ENCODE assay signal across 35 cellular contexts in genomic region chr7:83786858-83787257, GRCh38.
"Had no signal": no experiment of that assay in that cellular context is flagged by ENCODE, and none has a peak within 500 bp of the region (broad histone marks: within the 10 kb centered on the region; RNA-seq: fewer than 3 reads in every experiment).

No MANE protein-coding gene starts in this region.

- H3K4me3 Mint-ChIP-seq: activated CD4-positive, alpha-beta memory T cell treated with anti-CD3 and anti-CD28 coated beads, Interleukin-2, amount 10 ng/mL, durations not matched to agents 7 days and 5 days; activated CD4-positive, alpha-beta T cell treated with anti-CD3 and anti-CD28 coated beads, Interleukin-2, amount 10 ng/mL, durations not matched to agents 7 days and 5 days; activated naive CD4-positive, alpha-beta T cell treated with anti-CD3 and anti-CD28 coated beads, Interleukin-2, amount 10 ng/mL, durations not matched to agents 7 days and 5 days; activated naive CD8-positive, alpha-beta T cell treated with anti-CD3 and anti-CD28 coated beads, Interleukin-2, amount 10 ng/mL, durations not matched to agents 7 days and 5 days; activated T-cell treated with anti-CD3 and anti-CD28 coated beads, Interleukin-2, amount 50 U/mL, for 24 hours; activated T-cell treated with anti-CD3 and anti-CD28 coated beads, Interleukin-2, amount 50 U/mL, for 72 hours; brain; dendritic cell treated with granulocyte-macrophage colony-stimulating factor and Interleukin-4, amounts not matched to agents 40 ng/mL and 50 ng/mL, for 4 days; endodermal cell; T-helper 17 cell; T-helper 2 cell treated with Interferon-gamma antibody and Interleukin-4, amounts not matched to agents 5 μg/mL and 100 μg/mL, for 36 hours had no signal

- H3K4me1 ChIP-seq: ascending aorta, breast epithelium, esophagus muscularis mucosa, foreskin keratinocyte, gastrocnemius medialis, heart left ventricle had no signal

- ATAC-seq: activated naive CD4-positive, alpha-beta T cell treated with anti-CD3 and anti-CD28 coated beads, Interleukin-2, amount 50 U/mL, for 72 hours; activated T-cell treated with anti-CD3 and anti-CD28 coated beads, Interleukin-2, amount 50 U/mL, for 72 hours; foreskin keratinocyte; gastrocnemius medialis; heart left ventricle; T-helper 17 cell had no signal

- DNase-seq: activated CD4-positive, alpha-beta memory T cell treated with anti-CD3 and anti-CD28 coated beads, Interleukin-2, amount 10 ng/mL, durations not matched to agents 7 days and 5 days; activated CD4-positive, alpha-beta T cell treated with anti-CD3 and anti-CD28 coated beads for 4 hours; activated CD4-positive, alpha-beta T cell treated with anti-CD3 and anti-CD28 coated beads, Interleukin-2, amount 10 ng/mL, durations not matched to agents 7 days and 5 days; activated CD4-positive, alpha-beta T cell treated with anti-CD3 and anti-CD28 coated beads, Interleukin-2, amount 50 U/mL, for 4 hours; activated CD4-positive, CD25-positive, alpha-beta regulatory T cell; activated CD4-positive, CD25-positive, alpha-beta regulatory T cell treated with anti-CD3 and anti-CD28 coated beads, Interleukin-2, amount 50 U/mL, for 72 hours; activated CD8-positive, alpha-beta memory T cell treated with anti-CD3 and anti-CD28 coated beads, Interleukin-2, amount 50 U/mL, for 48 hours; activated gamma-delta T cell; activated naive CD4-positive, alpha-beta T cell; activated naive CD4-positive, alpha-beta T cell treated with anti-CD3 and anti-CD28 coated beads, Interleukin-2, amount 10 ng/mL, durations not matched to agents 7 days and 5 days; activated naive CD8-positive, alpha-beta T cell treated with anti-CD3 and anti-CD28 coated beads, Interleukin-2, amount 10 ng/mL, durations not matched to agents 7 days and 5 days; activated T-cell treated with anti-CD3 and anti-CD28 coated beads for 4 hours; activated T-cell treated with anti-CD3 and anti-CD28 coated beads, Interleukin-2, amount 50 U/mL, for 24 hours; activated T-cell treated with anti-CD3 and anti-CD28 coated beads, Interleukin-2, amount 50 U/mL, for 72 hours; central memory CD4-positive, alpha-beta T cell; cerebellar nuclear complex; dorsolateral prefrontal cortex; effector memory CD4-positive, alpha-beta T cell; endodermal cell; foreskin keratinocyte; gastrocnemius medialis; glutamatergic neuron; heart left ventricle; T-helper 1 cell; T-helper 17 cell; T1000 had no signal

- H3K4me3 ChIP-seq: ascending aorta, breast epithelium, cardiac muscle cell, coronary artery, dorsolateral prefrontal cortex, esophagus muscularis mucosa, gastrocnemius medialis, heart left ventricle had no signal

- H3K36me3 Mint-ChIP-seq: activated naive CD4-positive, alpha-beta T cell treated with anti-CD3 and anti-CD28 coated beads, Interleukin-2, amount 10 ng/mL, durations not matched to agents 7 days and 5 days; activated naive CD4-positive, alpha-beta T cell treated with anti-CD3 and anti-CD28 coated beads, Interleukin-2, amount 50 U/mL, for 72 hours; activated naive CD8-positive, alpha-beta T cell treated with anti-CD3 and anti-CD28 coated beads, Interleukin-2, amount 10 ng/mL, durations not matched to agents 7 days and 5 days; brain had no signal

- H3K27ac Mint-ChIP-seq: activated CD4-positive, alpha-beta memory T cell treated with anti-CD3 and anti-CD28 coated beads, Interleukin-2, amount 10 ng/mL, durations not matched to agents 7 days and 5 days; activated CD4-positive, alpha-beta T cell treated with anti-CD3 and anti-CD28 coated beads, Interleukin-2, amount 10 ng/mL, durations not matched to agents 7 days and 5 days; activated naive CD4-positive, alpha-beta T cell treated with anti-CD3 and anti-CD28 coated beads, Interleukin-2, amount 10 ng/mL, durations not matched to agents 7 days and 5 days; activated naive CD4-positive, alpha-beta T cell treated with anti-CD3 and anti-CD28 coated beads, Interleukin-2, amount 50 U/mL, for 72 hours; activated naive CD8-positive, alpha-beta T cell treated with anti-CD3 and anti-CD28 coated beads, Interleukin-2, amount 10 ng/mL, durations not matched to agents 7 days and 5 days; activated T-cell treated with anti-CD3 and anti-CD28 coated beads, Interleukin-2, amount 50 U/mL, for 24 hours; activated T-cell treated with anti-CD3 and anti-CD28 coated beads, Interleukin-2, amount 50 U/mL, for 72 hours; brain; dendritic cell treated with granulocyte-macrophage colony-stimulating factor and Interleukin-4, amounts not matched to agents 40 ng/mL and 50 ng/mL, for 4 days; endodermal cell; T-helper 17 cell; T-helper 2 cell treated with Interferon-gamma antibody and Interleukin-4, amounts not matched to agents 5 μg/mL and 100 μg/mL, for 36 hours had no signal

- H3K27ac ChIP-seq: ascending aorta, breast epithelium, cardiac muscle cell, coronary artery, dorsolateral prefrontal cortex, esophagus muscularis mucosa, foreskin keratinocyte, gastrocnemius medialis, heart left ventricle had no signal

- H3K27me3 Mint-ChIP-seq: activated CD4-positive, alpha-beta memory T cell treated with anti-CD3 and anti-CD28 coated beads, Interleukin-2, amount 10 ng/mL, durations not matched to agents 7 days and 5 days; activated CD4-positive, alpha-beta T cell treated with anti-CD3 and anti-CD28 coated beads, Interleukin-2, amount 10 ng/mL, durations not matched to agents 7 days and 5 days; activated naive CD4-positive, alpha-beta T cell treated with anti-CD3 and anti-CD28 coated beads, Interleukin-2, amount 10 ng/mL, durations not matched to agents 7 days and 5 days; activated naive CD8-positive, alpha-beta T cell treated with anti-CD3 and anti-CD28 coated beads, Interleukin-2, amount 10 ng/mL, durations not matched to agents 7 days and 5 days; activated T-cell treated with anti-CD3 and anti-CD28 coated beads, Interleukin-2, amount 50 U/mL, for 24 hours; brain; dendritic cell treated with granulocyte-macrophage colony-stimulating factor and Interleukin-4, amounts not matched to agents 40 ng/mL and 50 ng/mL, for 4 days; T-helper 17 cell had no signal

- H3K4me1 Mint-ChIP-seq: activated CD4-positive, alpha-beta memory T cell treated with anti-CD3 and anti-CD28 coated beads, Interleukin-2, amount 10 ng/mL, durations not matched to agents 7 days and 5 days; activated CD4-positive, alpha-beta T cell treated with anti-CD3 and anti-CD28 coated beads, Interleukin-2, amount 10 ng/mL, durations not matched to agents 7 days and 5 days; activated naive CD4-positive, alpha-beta T cell treated with anti-CD3 and anti-CD28 coated beads, Interleukin-2, amount 10 ng/mL, durations not matched to agents 7 days and 5 days; activated naive CD8-positive, alpha-beta T cell treated with anti-CD3 and anti-CD28 coated beads, Interleukin-2, amount 10 ng/mL, durations not matched to agents 7 days and 5 days; brain; T-helper 17 cell had no signal

- H3K27me3 ChIP-seq: ascending aorta, breast epithelium, cardiac muscle cell, dorsolateral prefrontal cortex, esophagus muscularis mucosa, foreskin keratinocyte, gastrocnemius medialis, heart left ventricle had no signal

- H3K9me3 ChIP-seq: ascending aorta, breast epithelium, esophagus muscularis mucosa, gastrocnemius medialis, heart left ventricle had no signal

- H3K36me3 ChIP-seq: ascending aorta, breast epithelium, cardiac muscle cell, esophagus muscularis mucosa, gastrocnemius medialis, heart left ventricle had no signal

- H3K9me3 Mint-ChIP-seq: activated CD4-positive, alpha-beta T cell treated with anti-CD3 and anti-CD28 coated beads, Interleukin-2, amount 10 ng/mL, durations not matched to agents 7 days and 5 days; activated naive CD4-positive, alpha-beta T cell treated with anti-CD3 and anti-CD28 coated beads, Interleukin-2, amount 10 ng/mL, durations not matched to agents 7 days and 5 days; activated naive CD4-positive, alpha-beta T cell treated with anti-CD3 and anti-CD28 coated beads, Interleukin-2, amount 50 U/mL, for 72 hours; activated naive CD8-positive, alpha-beta T cell treated with anti-CD3 and anti-CD28 coated beads, Interleukin-2, amount 10 ng/mL, durations not matched to agents 7 days and 5 days; brain; dendritic cell treated with granulocyte-macrophage colony-stimulating factor and Interleukin-4, amounts not matched to agents 40 ng/mL and 50 ng/mL, for 4 days; endodermal cell; T-helper 2 cell treated with Interferon-gamma antibody and Interleukin-4, amounts not matched to agents 5 μg/mL and 100 μg/mL, for 36 hours had no signal
